ENCODE assay signal across 17 cellular contexts in the genomic region with DNA sequence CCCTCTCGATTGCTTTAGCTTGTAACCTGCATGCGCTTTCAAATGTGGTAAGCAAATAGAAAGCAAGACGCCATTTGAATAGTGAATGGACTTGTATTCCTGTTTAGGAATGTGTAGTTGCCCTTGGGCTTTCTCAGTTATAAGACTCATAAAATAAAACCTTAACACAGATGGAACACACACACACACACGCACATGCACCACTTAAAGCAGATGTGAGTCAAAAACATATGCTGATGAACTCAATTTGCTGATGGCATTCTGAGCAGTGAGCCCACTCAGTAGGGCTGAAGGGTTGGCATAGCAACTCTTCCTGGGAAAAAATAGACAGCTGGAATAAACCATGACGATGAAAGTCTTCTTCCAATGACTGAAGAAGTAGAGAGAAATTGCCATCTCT.
DNase-seq lines count a peak whose midpoint lies in the region; ATAC-seq and TF ChIP-seq lines count a peak whose summit lies in the region.
"Had no signal": no experiment of that assay in that cellular context is flagged by ENCODE, and none has a peak within 500 bp of the region (broad histone marks: within the 10 kb centered on the region; RNA-seq: fewer than 3 reads in every experiment).

No MANE protein-coding gene starts in this region.

- H3K9me3 Mint-ChIP-seq in WTC11, result no peaks in the 10 kb centered on the region
- H3K9me3 Mint-ChIP-seq: CD8-positive, alpha-beta memory T cell had no signal

- POLR2A ChIA-PET in WTC11 (lab: Charles Lee), result no interaction called here

- TF ChIP-seq CTCF in dorsolateral prefrontal cortex (IDR thresholded peaks at IDR 0.05 in 54 of 56, conservative IDR thresholded peaks at IDR 0.05 in 2 of 56; ENCODE audit: low read depth in 1 of 56, partially characterized antibody in 56 of 56) (no peak), WTC11 (IDR thresholded peaks at IDR 0.05) (no peak)

- H3K27me3 Mint-ChIP-seq in WTC11 (ENCODE audit: low read depth), result no peaks in the 10 kb centered on the region

- no peak for ATAC-seq in WTC11
- ATAC-seq: SK-N-SH treated with all-trans-retinoic acid at 6 μM for 48 hours had no signal

- H3K27ac ChIP-seq in dorsolateral prefrontal cortex, result peak overlapping the region in 57 of 59 donors; percentile 3 to 87 (median 74)
- H3K27ac ChIP-seq: BLaER1, KMS-11, Peyer's patch had no signal

- H3K27ac Mint-ChIP-seq in WTC11, result no peak overlapping the region
- H3K27ac Mint-ChIP-seq: CD8-positive, alpha-beta memory T cell had no signal

- intact Hi-C loops in dorsolateral prefrontal cortex (cut with DNase I), result no loop called here

- CTCF ChIA-PET in WTC11 (lab: Charles Lee), result no interaction called here

- H3K36me3 Mint-ChIP-seq in WTC11, result no peaks in the 10 kb centered on the region
- H3K36me3 Mint-ChIP-seq: CD8-positive, alpha-beta memory T cell had no signal

- no peaks in the 10 kb centered on the region for H3K4me1 Mint-ChIP-seq in WTC11
- H3K4me1 Mint-ChIP-seq: CD8-positive, alpha-beta memory T cell had no signal

- in situ Hi-C loops in G401 (cut with HindIII; ENCODE audit: low sequenced_read_pairs), result no loop called here

- no peak overlapping the region for H3K4me3 Mint-ChIP-seq in WTC11
- H3K4me3 Mint-ChIP-seq: CD8-positive, alpha-beta memory T cell had no signal

- peak overlapping the region in 2 of 59 donors; percentile 18 for H3K4me3 ChIP-seq in dorsolateral prefrontal cortex
- H3K4me3 ChIP-seq: BLaER1, Peyer's patch had no signal

- H3K27me3 ChIP-seq in dorsolateral prefrontal cortex, result no peaks in the 10 kb centered on the region
- H3K27me3 ChIP-seq: BLaER1, Peyer's patch had no signal

- DNase-seq in G401 (ENCODE audit: low spot score) (peak; percentile 27), NCI-H2227 treated with DMSO at 0.1 percent for 48 hours (lab: John Stamatoyannopoulos, UW) (peak; percentile 42), dorsolateral prefrontal cortex (peak in 1 of 10 donors; percentile 30), renal cortical epithelial cell (ENCODE audit: low read depth) (peak; percentile 53), cerebellum (ENCODE audit: low spot score) (no peak), WTC11 (ENCODE audit: low spot score) (no peak), CD1c-positive myeloid dendritic cell (ENCODE audit: extremely low spot score) (no peak)
- DNase-seq: CD8-positive, alpha-beta memory T cell; GF-D8; NCI-H1048; NCI-H1436 treated with DMSO at 0.1 percent for 48 hours; NCI-H510A; Peyer's patch; Right ventricle myocardium superior had no signal

TF ChIP-seq in WTC11, 78 proteins besides CTCF, POLR2A, EP300 and RAD21:
- no peak for TF ChIP-seq IRF2 (CRISPR knock-in tag; IDR thresholded peaks at IDR 0.05; ENCODE audit: borderline replicate concordance, low read depth)
- TF ChIP-seq PRRX2 (CRISPR knock-in tag; IDR thresholded peaks at IDR 0.05), result no peak
- no peak for TF ChIP-seq ZNF121 (CRISPR knock-in tag; IDR thresholded peaks at IDR 0.05)

Comparison
In these comparisons a context has a peak if more than half of its experiments do, and no peak if none do; other contexts are left out.
1. DNase-seq: peak in G401 (single experiment), NCI-H2227 treated with DMSO at 0.1 percent for 48 hours (single experiment) and renal cortical epithelial cell (single experiment); none in cerebellum (single experiment), WTC11 (single experiment) and CD1c-positive myeloid dendritic cell (single experiment).